22 cellular contexts compared by ENCODE assay signal in genomic region chr7:64651203-64651602, GRCh38. TPM values are rescaled to one million over a fixed set of nuclear protein-coding genes. Genes with fewer than 3 reads are reported as not detected.
A peak's percentile ranks its signal among the peaks of the same experiment; 100 is the strongest.
DNase-seq lines count a peak whose midpoint lies in the region; ATAC-seq, FAIRE-seq and TF ChIP-seq lines count a peak whose summit lies in the region.
"Had no signal": no experiment of that assay in that cellular context is flagged by ENCODE, and none has a peak within 500 bp of the region (broad histone marks: within the 10 kb centered on the region; RNA-seq: fewer than 3 reads in every experiment).

No MANE protein-coding gene starts in this region.

- H3K4me2 ChIP-seq in HepG2 (ENCODE audit: low read depth, low read length) = no peak overlapping the region
- H3K4me2 ChIP-seq: GM23338 had no signal

- H3K27ac ChIP-seq in HepG2 (ENCODE audit: extremely low read length, insufficient read depth, low read length) (no peak overlapping the region), right lobe of liver (no peak overlapping the region), neutrophil (peak overlapping the region; percentile 79)
- H3K27ac ChIP-seq: HL-60 had no signal

- no peak for DNase-seq in HepG2 (ENCODE audit: low spot score)
- no peak for DNase-seq in right lobe of liver
- DNase-seq in epithelial cell of esophagus (ENCODE audit: low read depth) = peak; percentile 61
- DNase-seq in NCI-H2081 treated with DMSO at 0.1 percent for 48 hours (lab: John Stamatoyannopoulos, UW) = no peak
- no peak for DNase-seq in stimulated activated CD4-positive, alpha-beta T cell treated with anti-CD3 and anti-CD28 coated beads, Interleukin-1b, Interleukin-23, amount 100 ng/mL, for 48 hours
- no peak for DNase-seq in T-helper 17 cell
- DNase-seq in HK-2 (ENCODE audit: unreplicated experiment) = no peak
- DNase-seq: 8988T; BE2C; C1 segment of cervical spinal cord; CD4-positive, CD25-positive, alpha-beta regulatory T cell; CD8-positive, alpha-beta memory T cell; COR-L47; DMS 273 treated with DMSO at 0.1 percent for 48 hours; HCEC 1CT; IMR-90 had no signal

- FAIRE-seq in HepG2 (lab: Jason Lieb, UNC) = no peak
- FAIRE-seq: G401.6, GM12891, H54 had no signal

- H3K4me1 ChIP-seq in HepG2 (ENCODE audit: insufficient read depth, low read length) (peaks cover 10% of the 10 kb centered on the region; the same call in 1 of the 2 replicates), right lobe of liver (no peaks in the 10 kb centered on the region), neutrophil (ENCODE audit: control insufficient read depth in 1 of 2, insufficient read depth in 1 of 2, low read depth in 1 of 2, low read length in 1 of 2) (peaks cover 21 to 30% of the 10 kb centered on the region in 2 experiments)
- H3K4me1 ChIP-seq: BE2C had no signal

- no peak overlapping the region for H3K4me3 Mint-ChIP-seq in T-helper 17 cell
- H3K4me3 Mint-ChIP-seq: CD4-positive, CD25-positive, alpha-beta regulatory T cell; CD8-positive, alpha-beta memory T cell; GM23338 had no signal

- TF ChIP-seq EP300 in HepG2 (IDR thresholded peaks at IDR 0.05; ENCODE audit: low read depth in 2 of 2, low read length in 2 of 2) = no peak
- TF ChIP-seq EP300 in HepG2 (CRISPR knock-in tag; IDR thresholded peaks at IDR 0.05; ENCODE audit: borderline replicate concordance) = no peak

- BruUV-seq in HepG2 (replicated peaks; lab: Mats Ljungman, UMichigan) = no TSS peak

- no peak for TF ChIP-seq RAD21 in HepG2 (CRISPR knock-in tag; IDR thresholded peaks at IDR 0.05)

- WGBS in HepG2 (ENCODE audit: low lambda C conversion rate) = 63% methylated on average over 1 of the region's 1 CpG
- 75% methylated on average over 1 of the region's 1 CpG for WGBS in right lobe of liver (ENCODE audit: insufficient coverage, low coverage, low lambda C conversion rate, missing lambda C conversion rate)

- no peak overlapping the region for H2AFZ ChIP-seq in HepG2 (ENCODE audit: low read length)
- H2AFZ ChIP-seq: GM23338 had no signal

- H3K36me3 Mint-ChIP-seq in T-helper 17 cell (ENCODE audit: low read depth) = no peaks in the 10 kb centered on the region
- H3K36me3 Mint-ChIP-seq: CD4-positive, CD25-positive, alpha-beta regulatory T cell had no signal

- H3K79me2 ChIP-seq in HepG2 (ENCODE audit: insufficient read depth, low read length) = no peaks in the 10 kb centered on the region

- H3K27me3 ChIP-seq in HepG2 (ENCODE audit: control insufficient read depth in 1 of 2, insufficient read depth in 2 of 2, low read length in 2 of 2) (no peaks in the 10 kb centered on the region), right lobe of liver (no peaks in the 10 kb centered on the region), neutrophil (no peaks in the 10 kb centered on the region)
- H3K27me3 ChIP-seq: BE2C had no signal

- no peak for TF ChIP-seq CTCF in HepG2 (CRISPR knock-in tag; IDR thresholded peaks at IDR 0.05)
- no peak for TF ChIP-seq CTCF in right lobe of liver (IDR thresholded peaks at IDR 0.05)
- TF ChIP-seq CTCF in epithelial cell of esophagus (IDR thresholded peaks at IDR 0.05; ENCODE audit: insufficient read depth, low read depth, low read length, missing control alignments) = no peak
- TF ChIP-seq CTCF in neutrophil (IDR thresholded peaks at IDR 0.05) = no peak

- H3K4me3 ChIP-seq in HepG2 (replicated peaks in 1 of 3; ENCODE audit: insufficient read depth in 1 of 3, low read depth in 2 of 3, low read length in 3 of 3) (no peak overlapping the region), right lobe of liver (no peak overlapping the region), epithelial cell of esophagus (ENCODE audit: low read length) (no peak overlapping the region), neutrophil (ENCODE audit: low read depth in 1 of 2, low read length in 1 of 2) (no peak overlapping the region)
- H3K4me3 ChIP-seq: GM23338 had no signal

- H3K9me3 ChIP-seq in HepG2 (ENCODE audit: low read length) (no peaks in the 10 kb centered on the region), right lobe of liver (no peaks in the 10 kb centered on the region), neutrophil (no peaks in the 10 kb centered on the region), T-helper 17 cell (ENCODE audit: control insufficient read depth, low read length, poor library complexity, severe bottlenecking) (no peaks in the 10 kb centered on the region)
- H3K9me3 ChIP-seq: BE2C had no signal

- H4K20me1 ChIP-seq in HepG2 (ENCODE audit: insufficient read depth, low read length) = no peaks in the 10 kb centered on the region

- H3K27me3 Mint-ChIP-seq in T-helper 17 cell = no peaks in the 10 kb centered on the region
- H3K27me3 Mint-ChIP-seq: CD4-positive, CD25-positive, alpha-beta regulatory T cell had no signal

- no peak overlapping the region for H3K27ac Mint-ChIP-seq in T-helper 17 cell
- H3K27ac Mint-ChIP-seq: CD4-positive, CD25-positive, alpha-beta regulatory T cell; CD8-positive, alpha-beta memory T cell; GM23338 had no signal

- H3K36me3 ChIP-seq in HepG2 (replicated peaks in 1 of 2; ENCODE audit: control insufficient read depth in 1 of 2, insufficient read depth in 2 of 2, low read length in 2 of 2) (no peaks in the 10 kb centered on the region), right lobe of liver (no peaks in the 10 kb centered on the region), neutrophil (no peaks in the 10 kb centered on the region)
- H3K36me3 ChIP-seq: BE2C had no signal

- H3K4me1 Mint-ChIP-seq in T-helper 17 cell = no peaks in the 10 kb centered on the region
- H3K4me1 Mint-ChIP-seq: CD8-positive, alpha-beta memory T cell; GM23338 had no signal

- CTCF ChIA-PET in HepG2 (lab: Yijun Ruan, JAX; ENCODE audit: low intra/inter-chr PET ratio, low total read pairs) = no interaction called here

- intact Hi-C loops in HepG2 (cut with micrococcal nuclease; ENCODE audit: unreplicated experiment) (no loop called here), right lobe of liver (cut with DNase I) (no loop called here)

- in situ Hi-C loops in HepG2 (cut with HindIII; ENCODE audit: extremely low pct_ligation_motif_present, low pct_unique_long_range_greater_than_20kb) = no loop called here

- no peak for TF ChIP-seq POLR2A in HepG2 (IDR thresholded peaks at IDR 0.05; ENCODE audit: insufficient read depth in 1 of 2, low read depth in 2 of 2, low read length in 2 of 2)
- TF ChIP-seq POLR2A in right lobe of liver (IDR thresholded peaks at IDR 0.05) = no peak

- no peak overlapping the region for H3K9ac ChIP-seq in HepG2 (ENCODE audit: insufficient read depth, low read depth, low read length)

- POLR2A ChIA-PET in HepG2 (lab: Yijun Ruan, JAX) = no interaction called here

- ATAC-seq in HepG2 = no peak
- ATAC-seq in right lobe of liver = no peak
- no peak for ATAC-seq in T-helper 17 cell
- ATAC-seq: GM23338 had no signal

TF ChIP-seq in HepG2, 621 proteins besides CTCF, POLR2A, EP300 and RAD21:
- TF ChIP-seq GRHL1 (CRISPR knock-in tag; conservative IDR thresholded peaks at IDR 0.05) (no peak), BHLHE40 (IDR thresholded peaks at IDR 0.05; ENCODE audit: low read length) (no peak), CEBPB (IDR thresholded peaks at IDR 0.05; ENCODE audit: borderline replicate concordance, low read depth, low read length) (peak; percentile 55)
TF ChIP-seq in HepG2: peak in this region for 1.

RNA-seq across cellular contexts. Expression of gene ZNF107, which starts 14.7 kb away (rescaled TPM):
- 5.4 and 9.4 TPM in 2 replicates for total RNA-seq in HepG2 (2016; rRNA removed; fragmentation: Illumina TruSeq; extraction: Trizol)
- total RNA-seq in HepG2 (2016; cell fraction: cytosol; rRNA removed; fragmentation: Illumina TruSeq; extraction: Trizol; ENCODE audit: low read depth) = 0.44 and 0.61 TPM in 2 replicates
- total RNA-seq in HepG2 (2016; cell fraction: insoluble cytoplasmic fraction; rRNA removed; fragmentation: Illumina TruSeq; extraction: Trizol) = 5.3 and 9.7 TPM in 2 replicates
- total RNA-seq in HepG2 (2016; cell fraction: membrane; rRNA removed; fragmentation: Illumina TruSeq; extraction: Trizol) = 1.9 and 2.0 TPM in 2 replicates
- total RNA-seq in HepG2 (2016; cell fraction: nucleus; rRNA removed; fragmentation: Illumina TruSeq; extraction: Trizol) = 11.3 and 12.4 TPM in 2 replicates
- polyA plus RNA-seq in HepG2 (2011; rRNA removed) = 1.6 and 2.5 TPM in 2 replicates
- polyA plus RNA-seq in HepG2 (2011; cell fraction: cytosol; rRNA removed) = 0.96 and 1.1 TPM in 2 replicates
- polyA plus RNA-seq in HepG2 (2011; cell fraction: nucleus; rRNA removed) = 3.7 and 4.7 TPM in 2 replicates
- polyA plus RNA-seq in HepG2 (2012) = 1.6 and 1.9 TPM in 2 replicates
- 0.19 and 0.23 TPM in 2 replicates for polyA plus RNA-seq in HepG2 (2016; cell fraction: cytosol; fragmentation: Illumina TruSeq; extraction: Trizol; ENCODE audit: low read depth)
- polyA plus RNA-seq in HepG2 (2016; cell fraction: insoluble cytoplasmic fraction; fragmentation: Illumina TruSeq; extraction: Trizol; ENCODE audit: low read depth) = 7.7 and 8.6 TPM in 2 replicates
- 0.73 and 0.80 TPM in 2 replicates for polyA plus RNA-seq in HepG2 (2016; cell fraction: membrane; fragmentation: Illumina TruSeq; extraction: Trizol; ENCODE audit: low read depth)
- 23.0 and 26.1 TPM in 2 replicates for polyA plus RNA-seq in HepG2 (2016; cell fraction: nucleus; fragmentation: Illumina TruSeq; extraction: Trizol; ENCODE audit: insufficient read depth, low read depth)
- 1.4 TPM in 2 replicates for polyA minus RNA-seq in HepG2 (2011; rRNA and poly(A)+ RNA removed; ENCODE audit: low replicate concordance)
- 2.6 and 2.9 TPM in 2 replicates for polyA minus RNA-seq in HepG2 (2011; cell fraction: cytosol; rRNA and poly(A)+ RNA removed)
- 9.6 and 11.2 TPM in 2 replicates for polyA minus RNA-seq in HepG2 (2011; cell fraction: nucleus; rRNA and poly(A)+ RNA removed)
- 1 to 10 TPM; 1.2 to 2.0 (median 1.6) TPM for total RNA-seq in right lobe of liver
- 10 to 100 TPM; 13.0 to 13.5 TPM for total RNA-seq in T-helper 17 cell
